Comparison of ENCODE assay signal across 16 cellular contexts in the genomic region with DNA sequence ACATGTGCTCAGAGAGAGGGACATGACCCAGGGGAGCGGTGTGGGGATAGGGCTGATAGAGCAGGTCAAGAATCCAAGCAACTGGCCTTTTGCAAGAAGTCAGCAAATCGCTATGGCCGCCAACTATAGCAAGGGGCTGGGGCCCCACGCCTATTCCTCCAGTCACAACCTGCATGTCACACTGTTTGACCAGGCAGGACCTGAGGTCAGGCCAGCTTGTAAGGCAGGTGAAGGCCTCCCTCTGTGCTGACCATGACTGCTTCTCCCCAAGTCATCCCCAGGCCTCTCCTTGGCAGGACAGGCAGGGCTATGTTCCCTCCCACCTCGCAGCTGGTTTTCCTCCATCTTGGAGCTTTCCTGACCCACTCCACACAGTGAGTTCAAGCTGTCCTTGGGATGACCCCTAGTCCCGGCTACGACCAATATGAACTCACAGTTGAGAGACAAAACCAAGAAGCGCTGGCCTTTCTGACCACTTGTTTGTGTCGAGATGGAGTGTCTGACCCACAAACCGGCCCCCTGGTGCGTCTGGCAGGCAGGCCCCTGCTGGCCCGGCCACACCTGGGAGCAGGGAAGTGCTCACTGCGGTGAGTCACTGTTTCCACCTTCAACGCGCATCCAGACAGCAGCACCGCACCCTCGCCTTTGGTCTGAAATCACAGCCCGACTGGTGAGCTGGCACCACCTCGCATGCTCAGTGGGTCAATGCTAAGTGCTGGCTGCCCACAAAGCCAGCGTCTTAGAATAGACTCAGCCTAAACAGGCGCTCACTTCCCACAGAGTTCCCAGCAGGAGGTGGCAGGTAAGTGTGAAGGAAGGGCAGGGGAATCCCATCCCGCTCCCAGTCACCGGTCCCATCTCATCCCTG.
DNase-seq lines count a peak whose midpoint lies in the region; ATAC-seq and TF ChIP-seq lines count a peak whose summit lies in the region.
"Had no signal": no experiment of that assay in that cellular context is flagged by ENCODE, and none has a peak within 500 bp of the region (broad histone marks: within the 10 kb centered on the region; RNA-seq: fewer than 3 reads in every experiment).

No MANE protein-coding gene starts in this region.

- peaks cover 24% of the 10 kb centered on the region for H3K27me3 Mint-ChIP-seq in progenitor cell of endocrine pancreas
- H3K27me3 Mint-ChIP-seq in activated T-cell treated with anti-CD3 and anti-CD28 coated beads, Interleukin-2, amount 50 U/mL, for 4 hours (ENCODE audit: low read depth): peaks cover 1% of the 10 kb centered on the region

- peak; percentile 45 for TF ChIP-seq POLR2A in prostate gland (IDR thresholded peaks at IDR 0.05)

- H3K27me3 ChIP-seq in esophagus (ENCODE audit: control insufficient read depth in 1 of 2, insufficient read depth in 2 of 2, low read length in 2 of 2) (no peaks in the 10 kb centered on the region), prostate gland (replicated peaks; ENCODE audit: insufficient read depth) (no peaks in the 10 kb centered on the region)

- no peaks in the 10 kb centered on the region for H3K9me3 Mint-ChIP-seq in progenitor cell of endocrine pancreas (ENCODE audit: low read depth)
- H3K9me3 Mint-ChIP-seq in activated T-cell treated with anti-CD3 and anti-CD28 coated beads, Interleukin-2, amount 50 U/mL, for 4 hours: no peaks in the 10 kb centered on the region

- H3K27ac ChIP-seq in esophagus (ENCODE audit: low read depth in 2 of 2, low read length in 1 of 2): peak overlapping the region; percentile 60 to 89
- no peak overlapping the region for H3K27ac ChIP-seq in prostate gland
- H3K27ac ChIP-seq: lower lobe of right lung, VCaP had no signal

- H3K4me1 ChIP-seq in esophagus (ENCODE audit: control insufficient read depth in 2 of 2, insufficient read depth in 2 of 2, low read length in 1 of 2) (peaks cover 7 to 9% of the 10 kb centered on the region in 2 donors), prostate gland (replicated peaks) (no peaks in the 10 kb centered on the region)
- H3K4me1 ChIP-seq: lower lobe of right lung had no signal

- no peak for ATAC-seq in GM21737 (IDR thresholded peaks at IDR 0.05; ENCODE audit: unreplicated experiment)
- no peak for ATAC-seq in activated T-cell treated with anti-CD3 and anti-CD28 coated beads, Interleukin-2, amount 50 U/mL, for 4 hours

- no peaks in the 10 kb centered on the region for H3K36me3 Mint-ChIP-seq in progenitor cell of endocrine pancreas (ENCODE audit: insufficient read depth)
- no peaks in the 10 kb centered on the region for H3K36me3 Mint-ChIP-seq in activated T-cell treated with anti-CD3 and anti-CD28 coated beads, Interleukin-2, amount 50 U/mL, for 4 hours (ENCODE audit: insufficient read depth)

- DNase-seq in Daoy (ENCODE audit: low read depth): peak; percentile 94
- peak; percentile 79 for DNase-seq in NCI-H146 (lab: John Stamatoyannopoulos, UW)
- DNase-seq in prostate gland (ENCODE audit: low spot score): peak; percentile 39
- no peak for DNase-seq in progenitor cell of endocrine pancreas (ENCODE audit: low spot score, unreplicated experiment)
- no peak for DNase-seq in activated T-cell treated with anti-CD3 and anti-CD28 coated beads, Interleukin-2, amount 50 U/mL, for 4 hours
- no peak for DNase-seq in NCI-H1694 (lab: John Stamatoyannopoulos, UW)
- DNase-seq: activated CD8-positive, alpha-beta memory T cell treated with anti-CD3 and anti-CD28 coated beads, Interleukin-2, amount 50 U/mL, for 4 hours; effector CD4-positive, alpha-beta T cell; HCEC 1CT; lower lobe of right lung; NCI-H1105 treated with DMSO at 0.1 percent for 48 hours; NCI-H526; SIG-M5 had no signal

- no peak overlapping the region for H3K4me3 Mint-ChIP-seq in progenitor cell of endocrine pancreas (ENCODE audit: low read depth)
- no peak overlapping the region for H3K4me3 Mint-ChIP-seq in activated T-cell treated with anti-CD3 and anti-CD28 coated beads, Interleukin-2, amount 50 U/mL, for 4 hours

- H3K4me1 Mint-ChIP-seq in progenitor cell of endocrine pancreas (ENCODE audit: low read depth): peaks cover 8% of the 10 kb centered on the region
- H3K4me1 Mint-ChIP-seq in activated T-cell treated with anti-CD3 and anti-CD28 coated beads, Interleukin-2, amount 50 U/mL, for 4 hours (ENCODE audit: low read depth): no peaks in the 10 kb centered on the region

- intact Hi-C loops in prostate gland (cut with DNase I): no loop called here

- H3K36me3 ChIP-seq in esophagus (ENCODE audit: control insufficient read depth in 2 of 2, insufficient read depth in 2 of 2, low read length in 1 of 2) (peaks cover 0 to 1% of the 10 kb centered on the region in 2 donors), prostate gland (peaks cover 0 to 3% of the 10 kb centered on the region in 2 donors)
- H3K36me3 ChIP-seq: lower lobe of right lung had no signal

- 53 to 60% methylated on average over 23 of the region's 23 CpGs for WGBS in esophagus, 2 donors
- 51% methylated on average over 23 of the region's 23 CpGs for WGBS in prostate gland

- no peak overlapping the region for H3K4me3 ChIP-seq in esophagus (ENCODE audit: low read depth in 1 of 2, low read length in 2 of 2)
- H3K4me3 ChIP-seq in prostate gland: no peak overlapping the region
- H3K4me3 ChIP-seq: lower lobe of right lung had no signal

- TF ChIP-seq CTCF in prostate gland (IDR thresholded peaks at IDR 0.05) (no peak), progenitor cell of endocrine pancreas (IDR thresholded peaks at IDR 0.05; ENCODE audit: unreplicated experiment) (no peak)

- no peak overlapping the region for H3K27ac Mint-ChIP-seq in progenitor cell of endocrine pancreas

- H3K9me3 ChIP-seq in esophagus (ENCODE audit: control insufficient read depth in 2 of 2, insufficient read depth in 1 of 2, low read depth in 1 of 2, low read length in 1 of 2) (no peaks in the 10 kb centered on the region), prostate gland (no peaks in the 10 kb centered on the region)
- H3K9me3 ChIP-seq: lower lobe of right lung had no signal

Comparison
In these comparisons a context has a peak if more than half of its experiments do, and no peak if none do; other contexts are left out.
1. DNase-seq: peak in Daoy (single experiment), NCI-H146 (single experiment) and prostate gland (single experiment); none in progenitor cell of endocrine pancreas (single experiment), activated T-cell treated with anti-CD3 and anti-CD28 coated beads, Interleukin-2, amount 50 U/mL, for 4 hours (single experiment) and NCI-H1694 (single experiment).
2. H3K27ac ChIP-seq: peak in esophagus (2 of 2); none in prostate gland (0 of 2).